17 cellular contexts compared by ENCODE assay signal in the genomic region with DNA sequence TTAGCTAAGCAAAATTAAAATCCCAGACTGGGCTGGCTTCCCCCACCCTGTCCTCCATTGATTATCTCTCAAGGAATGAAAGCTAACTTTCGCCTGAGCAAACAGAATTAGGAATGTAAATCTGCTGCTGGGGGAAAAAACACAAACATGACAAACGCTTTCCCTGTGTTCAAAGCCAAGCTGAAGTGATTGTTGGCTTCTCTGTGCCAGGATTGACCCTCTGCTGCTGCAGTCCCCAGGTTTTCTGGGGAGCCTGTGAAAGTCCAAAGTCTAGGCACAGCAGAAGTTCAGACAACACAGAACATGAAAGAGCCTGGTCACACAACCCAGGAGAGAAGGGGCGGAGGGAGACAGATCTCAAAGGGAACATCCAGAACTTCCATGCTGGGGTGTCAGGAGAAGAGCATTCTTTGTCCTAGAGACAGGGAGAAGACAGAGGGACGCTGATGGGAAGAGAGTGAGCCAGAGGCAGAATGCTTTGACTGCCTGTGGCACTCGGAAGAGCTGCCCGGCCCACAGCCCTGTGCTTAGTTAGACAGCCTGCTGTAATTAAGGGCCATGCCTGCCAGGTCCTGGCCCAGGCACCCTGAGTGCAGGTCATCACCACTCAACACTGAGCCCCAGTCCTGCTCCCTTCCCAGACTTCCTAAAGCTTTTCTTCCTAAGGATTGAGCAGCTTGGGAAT. TPM values are rescaled to one million over a fixed set of nuclear protein-coding genes. Genes with fewer than 3 reads are reported as not detected.
A peak's percentile ranks its signal among the peaks of the same experiment; 100 is the strongest.
DNase-seq lines count a peak whose midpoint lies in the region; ATAC-seq and TF ChIP-seq lines count a peak whose summit lies in the region.
"Had no signal": no experiment of that assay in that cellular context is flagged by ENCODE, and none has a peak within 500 bp of the region (broad histone marks: within the 10 kb centered on the region; RNA-seq: fewer than 3 reads in every experiment).

No MANE protein-coding gene starts in this region.

- H3K27ac Mint-ChIP-seq in activated naive CD4-positive, alpha-beta T cell treated with anti-CD3 and anti-CD28 coated beads, Interleukin-2, amount 50 U/mL, for 24 hours: peak overlapping the region; percentile 88
- peak overlapping the region; percentile 67 to 93 for H3K27ac Mint-ChIP-seq in activated naive CD4-positive, alpha-beta T cell treated with anti-CD3 and anti-CD28 coated beads, Interleukin-2, amount 50 U/mL, for 72 hours
- no peak overlapping the region for H3K27ac Mint-ChIP-seq in activated T-helper 2 cell treated with anti-CD3 and anti-CD28 coated beads, Interferon-gamma antibody, Interleukin-2, Interleukin-4, amounts not matched to agents 10 μg/mL and 5 μg/mL and 100 μg/mL, durations not matched to agents 14 hours and 24 hours and 36 hours

- peaks cover 9% of the 10 kb centered on the region for H3K36me3 Mint-ChIP-seq in activated naive CD4-positive, alpha-beta T cell treated with anti-CD3 and anti-CD28 coated beads, Interleukin-2, amount 50 U/mL, for 24 hours
- peaks cover 46 to 67% of the 10 kb centered on the region in 2 donors for H3K36me3 Mint-ChIP-seq in activated naive CD4-positive, alpha-beta T cell treated with anti-CD3 and anti-CD28 coated beads, Interleukin-2, amount 50 U/mL, for 72 hours
- peaks cover 84% of the 10 kb centered on the region for H3K36me3 Mint-ChIP-seq in activated T-helper 2 cell treated with anti-CD3 and anti-CD28 coated beads, Interferon-gamma antibody, Interleukin-2, Interleukin-4, amounts not matched to agents 10 μg/mL and 5 μg/mL and 100 μg/mL, durations not matched to agents 14 hours and 24 hours and 36 hours (ENCODE audit: low read depth)

- TF ChIP-seq POLR2A in right lobe of liver (IDR thresholded peaks at IDR 0.05) (no peak), stomach (IDR thresholded peaks at IDR 0.05) (no peak)

- H3K27ac ChIP-seq in right lobe of liver (peak overlapping the region in 1 of 3 donors; percentile 21), stomach (peak overlapping the region; percentile 10 to 89 (median 24))
- H3K27ac ChIP-seq: parathyroid adenoma, SJCRH30 had no signal

- TF ChIP-seq EP300 in stomach (IDR thresholded peaks at IDR 0.05): no peak

- H3K4me1 Mint-ChIP-seq in activated naive CD4-positive, alpha-beta T cell treated with anti-CD3 and anti-CD28 coated beads, Interleukin-2, amount 50 U/mL, for 24 hours: peaks cover 89% of the 10 kb centered on the region
- H3K4me1 Mint-ChIP-seq in activated T-helper 2 cell treated with anti-CD3 and anti-CD28 coated beads, Interferon-gamma antibody, Interleukin-2, Interleukin-4, amounts not matched to agents 10 μg/mL and 5 μg/mL and 100 μg/mL, durations not matched to agents 14 hours and 24 hours and 36 hours (ENCODE audit: low read depth): peaks cover 48% of the 10 kb centered on the region

- peaks cover 0 to 41% (median 9%) of the 10 kb centered on the region in 4 donors for H3K4me1 ChIP-seq in right lobe of liver
- H3K4me1 ChIP-seq in stomach: peaks cover 54 to 82% (median 68%) of the 10 kb centered on the region in 4 donors

- H3K4me3 Mint-ChIP-seq in activated naive CD4-positive, alpha-beta T cell treated with anti-CD3 and anti-CD28 coated beads, Interleukin-2, amount 50 U/mL, for 24 hours: peak overlapping the region; percentile 9
- H3K4me3 Mint-ChIP-seq in activated T-helper 2 cell treated with anti-CD3 and anti-CD28 coated beads, Interferon-gamma antibody, Interleukin-2, Interleukin-4, amounts not matched to agents 10 μg/mL and 5 μg/mL and 100 μg/mL, durations not matched to agents 14 hours and 24 hours and 36 hours (ENCODE audit: low read depth): no peak overlapping the region

- H3K27me3 ChIP-seq in right lobe of liver (no peaks in the 10 kb centered on the region), stomach (no peaks in the 10 kb centered on the region)
- H3K27me3 ChIP-seq: SJCRH30, thyroid gland had no signal

- DNase-seq in activated naive CD4-positive, alpha-beta T cell (lab: John Stamatoyannopoulos, UW): no peak
- no peak for DNase-seq in activated naive CD4-positive, alpha-beta T cell treated with anti-CD3 and anti-CD28 coated beads, Interleukin-2, amount 50 U/mL, for 72 hours (ENCODE audit: low spot score in 2 of 2)
- peak in 1 of 3 donors; percentile 25 for DNase-seq in right lobe of liver
- no peak for DNase-seq in stomach
- no peak for DNase-seq in activated T-helper 2 cell treated with anti-CD3 and anti-CD28 coated beads, Interferon-gamma antibody, Interleukin-2, Interleukin-4, amounts not matched to agents 10 μg/mL and 5 μg/mL and 100 μg/mL, durations not matched to agents 14 hours and 24 hours and 36 hours (ENCODE audit: low spot score)
- no peak for DNase-seq in NCI-H2196 treated with DMSO at 0.1 percent for 48 hours (lab: John Stamatoyannopoulos, UW; ENCODE audit: unreplicated experiment)
- DNase-seq: amygdala; dermis blood vessel endothelial cell; DMS79; mesenchymal stem cell; NCI-H2107; SJCRH30; stimulated activated CD4-positive, alpha-beta T cell treated with anti-CD3 and anti-CD28 coated beads, Interleukin-12 subunit alpha, Interleukin-12 subunit beta, amount 100 ng/mL, for 4 hours; thyroid gland had no signal

- H3K4me3 ChIP-seq in right lobe of liver: no peak overlapping the region
- H3K4me3 ChIP-seq in stomach: peak overlapping the region in 1 of 4 donors; percentile 15
- H3K4me3 ChIP-seq: SJCRH30, thyroid gland had no signal

- TF ChIP-seq CTCF in right lobe of liver (IDR thresholded peaks at IDR 0.05) (no peak), stomach (IDR thresholded peaks at IDR 0.05) (no peak)

- H3K9me3 ChIP-seq in right lobe of liver (no peaks in the 10 kb centered on the region), stomach (no peaks in the 10 kb centered on the region)
- H3K9me3 ChIP-seq: SJCRH30, thyroid gland had no signal

- WGBS in right lobe of liver (ENCODE audit: insufficient coverage, low coverage, low lambda C conversion rate, missing lambda C conversion rate): 27% methylated on average over 3 of the region's 6 CpGs
- 30 to 52% (median 31%) methylated on average over 4 to 6 of the region's 6 CpGs for WGBS in stomach, 5 donors

- intact Hi-C loops in right lobe of liver (cut with DNase I): no loop called here
- intact Hi-C loops in stomach (cut with DNase I; ENCODE audit: low total_unique reads): no loop called here
- intact Hi-C loops in activated T-helper 2 cell treated with anti-CD3 and anti-CD28 coated beads, Interferon-gamma antibody, Interleukin-2, Interleukin-4, amounts not matched to agents 10 μg/mL and 5 μg/mL and 100 μg/mL, durations not matched to agents 14 hours and 24 hours and 36 hours (cut with micrococcal nuclease): no loop called here

- H3K36me3 ChIP-seq in right lobe of liver (peaks cover 0 to 15% (median 6%) of the 10 kb centered on the region in 4 donors), stomach (peaks cover 16 to 82% (median 75%) of the 10 kb centered on the region in 4 donors)

- no peaks in the 10 kb centered on the region for H3K9me3 Mint-ChIP-seq in activated naive CD4-positive, alpha-beta T cell treated with anti-CD3 and anti-CD28 coated beads, Interleukin-2, amount 50 U/mL, for 24 hours
- H3K9me3 Mint-ChIP-seq in activated naive CD4-positive, alpha-beta T cell treated with anti-CD3 and anti-CD28 coated beads, Interleukin-2, amount 50 U/mL, for 72 hours: no peaks in the 10 kb centered on the region
- H3K9me3 Mint-ChIP-seq in activated T-helper 2 cell treated with anti-CD3 and anti-CD28 coated beads, Interferon-gamma antibody, Interleukin-2, Interleukin-4, amounts not matched to agents 10 μg/mL and 5 μg/mL and 100 μg/mL, durations not matched to agents 14 hours and 24 hours and 36 hours: no peaks in the 10 kb centered on the region

- ATAC-seq in activated naive CD4-positive, alpha-beta T cell treated with anti-CD3 and anti-CD28 coated beads, Interleukin-2, amount 50 U/mL, for 72 hours: no peak
- ATAC-seq in right lobe of liver: peak; percentile 9 to 40 (median 16)
- ATAC-seq in GM18519 (IDR thresholded peaks at IDR 0.05; ENCODE audit: low FRiP score, unreplicated experiment): no peak

- H3K27me3 Mint-ChIP-seq in activated naive CD4-positive, alpha-beta T cell treated with anti-CD3 and anti-CD28 coated beads, Interleukin-2, amount 50 U/mL, for 24 hours: no peaks in the 10 kb centered on the region
- no peaks in the 10 kb centered on the region for H3K27me3 Mint-ChIP-seq in activated T-helper 2 cell treated with anti-CD3 and anti-CD28 coated beads, Interferon-gamma antibody, Interleukin-2, Interleukin-4, amounts not matched to agents 10 μg/mL and 5 μg/mL and 100 μg/mL, durations not matched to agents 14 hours and 24 hours and 36 hours (ENCODE audit: low read depth)

RNA-seq across cellular contexts. Expression of gene PATZ1, which starts 6.9 kb away (rescaled TPM):
- 10 to 100 TPM; 23.5 to 32.3 TPM for total RNA-seq in activated naive CD4-positive, alpha-beta T cell treated with anti-CD3 and anti-CD28 coated beads, Interleukin-2, amount 50 U/mL, for 72 hours
- total RNA-seq in right lobe of liver (10 to 100 TPM in 4 of 6 experiments, 1 to 10 TPM in 2; 7.4 to 18.8 (median 11.5) TPM), stomach (10 to 100 TPM in 3 of 5 donors, 1 to 10 TPM in 2; 4.9 to 20.9 (median 14.1) TPM)
- 10 to 100 TPM in 2 of 3 donors, 1 to 10 TPM in 1; 7.8 to 21.1 (median 13.8) TPM for polyA plus RNA-seq in stomach
- 30.6 and 31.0 TPM in 2 replicates for total RNA-seq in activated T-helper 2 cell treated with anti-CD3 and anti-CD28 coated beads, Interferon-gamma antibody, Interleukin-2, Interleukin-4, amounts not matched to agents 10 μg/mL and 5 μg/mL and 100 μg/mL, durations not matched to agents 14 hours and 24 hours and 36 hours

RNA-seq across cellular contexts. Expression of gene PIK3IP1, which starts 47.0 kb away (rescaled TPM):
- 10 to 100 TPM; 20.0 to 20.8 TPM for total RNA-seq in activated naive CD4-positive, alpha-beta T cell treated with anti-CD3 and anti-CD28 coated beads, Interleukin-2, amount 50 U/mL, for 72 hours
- total RNA-seq in right lobe of liver: 1 to 10 TPM; 1.3 to 6.6 (median 5.6) TPM
- total RNA-seq in stomach: 10 to 100 TPM in 3 of 5 donors, 1 to 10 TPM in 2; 3.5 to 53.0 (median 20.5) TPM
- polyA plus RNA-seq in stomach: 1 to 10 TPM; 6.6 to 8.5 (median 7.6) TPM
- total RNA-seq in activated T-helper 2 cell treated with anti-CD3 and anti-CD28 coated beads, Interferon-gamma antibody, Interleukin-2, Interleukin-4, amounts not matched to agents 10 μg/mL and 5 μg/mL and 100 μg/mL, durations not matched to agents 14 hours and 24 hours and 36 hours: 9.3 and 10.4 TPM in 2 replicates

Comparison
In these comparisons a context has a peak if more than half of its experiments do, and no peak if none do; other contexts are left out.
1. ATAC-seq: peak in right lobe of liver (4 of 4); none in activated naive CD4-positive, alpha-beta T cell treated with anti-CD3 and anti-CD28 coated beads, Interleukin-2, amount 50 U/mL, for 72 hours (0 of 2) and GM18519 (single experiment).